Comparison of ENCODE assay signal across 9 cellular contexts in the genomic region with DNA sequence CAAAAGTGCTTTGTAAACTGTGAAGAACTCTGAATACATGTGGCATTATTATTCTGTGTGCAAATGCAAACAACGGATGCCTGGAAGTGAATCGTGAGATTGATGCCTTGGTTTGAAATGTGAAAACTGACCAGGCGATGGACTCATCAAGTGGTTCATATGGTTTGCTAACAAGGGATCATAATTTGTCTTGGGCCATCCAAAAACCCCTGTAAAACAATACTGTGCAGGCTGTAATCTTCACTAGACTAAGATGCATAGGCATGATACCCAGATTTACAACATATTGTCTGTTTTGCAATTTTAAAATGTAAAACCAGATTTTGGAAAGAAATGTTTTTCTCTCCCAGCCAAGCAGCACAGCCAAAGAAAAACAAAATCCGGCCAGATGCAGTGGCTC.
"Had no signal": no experiment of that assay in that cellular context is flagged by ENCODE, and none has a peak within 500 bp of the region (broad histone marks: within the 10 kb centered on the region; RNA-seq: fewer than 3 reads in every experiment).

No MANE protein-coding gene starts in this region.

- H3K27ac ChIP-seq: GM23248 had no signal

- H3K4me3 ChIP-seq: GM23248, GM23338, HAP-1 had no signal

- H2AFZ ChIP-seq: GM23248, GM23338 had no signal

- DNase-seq: GM23248, GOT3, H7, H9, HCEC 1CT, HFFc6 had no signal

- H3K9me3 Mint-ChIP-seq: GM23338, H9, HFFc6 had no signal

- H3K9me3 ChIP-seq: HAP-1 had no signal

- H3K9ac ChIP-seq: GM23248 had no signal

- H3K4me2 ChIP-seq: GM23338 had no signal

- H3K27ac Mint-ChIP-seq: GM23338, H9, HFFc6 had no signal

- H3K4me3 Mint-ChIP-seq: GM23338, H9, HFFc6 had no signal

- ATAC-seq: GM23338, HCT116 had no signal

- H3K36me3 ChIP-seq: HAP-1 had no signal
